ENCODE assay signal across 25 cellular contexts in the genomic region with DNA sequence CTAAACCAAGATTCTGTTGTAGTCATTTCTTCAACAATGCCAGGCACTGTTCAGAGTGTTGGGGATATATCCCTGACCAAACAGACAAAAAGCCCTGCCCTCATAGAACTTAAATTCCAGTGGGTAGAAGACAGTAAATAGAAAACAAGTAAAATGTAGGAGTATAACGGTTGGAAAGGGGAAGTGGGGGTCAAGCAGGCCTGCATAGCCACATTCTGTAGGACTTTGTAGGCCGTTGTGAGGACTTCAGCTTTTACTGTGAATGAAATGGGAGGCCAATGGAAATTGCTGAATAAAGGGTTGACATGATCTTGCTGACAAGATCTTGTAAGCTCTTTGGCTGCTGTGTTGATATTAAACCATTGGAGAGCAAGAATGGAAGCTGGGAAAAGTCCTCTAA. TPM values are rescaled to one million over a fixed set of nuclear protein-coding genes. Genes with fewer than 3 reads are reported as not detected.
DNase-seq lines count a peak whose midpoint lies in the region; ATAC-seq, FAIRE-seq and TF ChIP-seq lines count a peak whose summit lies in the region.
"Had no signal": no experiment of that assay in that cellular context is flagged by ENCODE, and none has a peak within 500 bp of the region (broad histone marks: within the 10 kb centered on the region; RNA-seq: fewer than 3 reads in every experiment).

No MANE protein-coding gene starts in this region.

- no peak for ATAC-seq in GM12878
- no peak for ATAC-seq in GM19035 (IDR thresholded peaks at IDR 0.05; ENCODE audit: unreplicated experiment)
- no peak for ATAC-seq in HG03108 (IDR thresholded peaks at IDR 0.05; ENCODE audit: unreplicated experiment)
- ATAC-seq: A549, HCT116 had no signal

- SMC1A ChIA-PET in GM12878 (lab: Charles Lee; ENCODE audit: uncharacterized antibody, unreplicated experiment), result interaction anchor here (0.6 to 2.2 kb wide), 2 partner anchors 196 to 254 kb away, joined by 3 to 5 read pairs; no protein-coding TSS in a partner anchor

- TF ChIP-seq RAD21 in GM12878 (IDR thresholded peaks at IDR 0.05; ENCODE audit: insufficient read depth, low read depth, low read length), result no peak

- BruUV-seq in GM12878 (replicated peaks; lab: Mats Ljungman, UMichigan), result no TSS peak

- RAD21 ChIA-PET in GM12878 (lab: Charles Lee; ENCODE audit: unreplicated experiment), result interaction anchor here (1.1 to 2.7 kb wide), 2 partner anchors 155 to 169 kb away, joined by 6 to 9 read pairs; a partner anchor contains a TSS

- H3K4me3 ChIP-seq in Loucy (ENCODE audit: low read length, poor library complexity, severe bottlenecking), result peak overlapping the region; percentile 97
- peak overlapping the region; percentile 95; the same call in 1 of the 2 replicates for H3K4me3 ChIP-seq in GM12878
- H3K4me3 ChIP-seq: A549, SK-N-MC had no signal

- H3K9ac ChIP-seq in Loucy (ENCODE audit: low read depth, low read length, poor library complexity, severe bottlenecking), result no peak overlapping the region
- no peak overlapping the region for H3K9ac ChIP-seq in GM12878 (ENCODE audit: control insufficient read depth, insufficient read depth, low read length)

- no peak for TF ChIP-seq EP300 in GM12878 (IDR thresholded peaks at IDR 0.05; ENCODE audit: borderline replicate concordance in 1 of 2, control insufficient read depth in 1 of 2, low read depth in 2 of 2, low read length in 2 of 2)

- H3F3A ChIP-seq in Loucy (ENCODE audit: low read depth), result no peaks in the 10 kb centered on the region

- no peaks in the 10 kb centered on the region for H3K9me2 ChIP-seq in Loucy (replicated peaks; ENCODE audit: low read depth, low read length)

- no peaks in the 10 kb centered on the region for H3K27me3 ChIP-seq in Loucy (ENCODE audit: insufficient read depth, low read length, poor library complexity, severe bottlenecking)
- H3K27me3 ChIP-seq in GM12878 (replicated peaks in 1 of 2; ENCODE audit: control insufficient read depth in 2 of 2, insufficient read depth in 2 of 2, low read length in 1 of 2), result no peaks in the 10 kb centered on the region
- H3K27me3 ChIP-seq: BE2C had no signal

- DNase-seq in activated naive CD8-positive, alpha-beta T cell treated with anti-CD3 and anti-CD28 coated beads for 36 hours, result no peak
- DNase-seq in GM12878 (ENCODE audit: low read depth, low spot score) (no peak), NCI-H2196 (lab: John Stamatoyannopoulos, UW; ENCODE audit: unreplicated experiment) (no peak)
- no peak for DNase-seq in effector CD8-positive, alpha-beta T cell (lab: John Stamatoyannopoulos, UW)
- DNase-seq: BE2C; CD4-positive, alpha-beta T cell; COR-L47; DMS79; NCI-H1694; NCI-H2081; NCI-H2171; NCI-H524 treated with DMSO at 0.1 percent for 48 hours; NCI-H82; SHP77 treated with DMSO at 0.1 percent for 48 hours had no signal

- H3K27ac ChIP-seq in GM12878 (ENCODE audit: control insufficient read depth, insufficient read depth), result no peak overlapping the region
- H3K27ac ChIP-seq: A549, RWPE1, SK-N-MC had no signal

- H3K36me3 Mint-ChIP-seq in activated naive CD8-positive, alpha-beta T cell, result peaks cover 3% of the 10 kb centered on the region
- peaks cover 13% of the 10 kb centered on the region for H3K36me3 Mint-ChIP-seq in activated naive CD8-positive, alpha-beta T cell treated with anti-CD3 and anti-CD28 coated beads for 36 hours

- in situ Hi-C loops in GM12878 (cut with MboI), result no loop called here

- intact Hi-C loops in GM12878 (cut with micrococcal nuclease; ENCODE audit: unreplicated experiment), result no loop called here

- TF ChIP-seq CTCF in Loucy (conservative IDR thresholded peaks at IDR 0.05; ENCODE audit: low read length), result no peak
- TF ChIP-seq CTCF in GM12878 (IDR thresholded peaks at IDR 0.05 in 2 of 3, conservative IDR thresholded peaks at IDR 0.05 in 1 of 3; ENCODE audit: control insufficient read depth in 2 of 3, extremely low read depth in 1 of 3, insufficient read depth in 1 of 3, low read depth in 3 of 3, low read length in 3 of 3), result no peak

- no peaks in the 10 kb centered on the region for H3K9me3 Mint-ChIP-seq in activated naive CD8-positive, alpha-beta T cell (ENCODE audit: low read depth)
- no peaks in the 10 kb centered on the region for H3K9me3 Mint-ChIP-seq in activated naive CD8-positive, alpha-beta T cell treated with anti-CD3 and anti-CD28 coated beads for 36 hours
- H3K9me3 Mint-ChIP-seq: CD4-positive, alpha-beta T cell had no signal

- H3K4me1 ChIP-seq in Loucy (ENCODE audit: insufficient read depth, low read length, poor library complexity, severe bottlenecking) (peaks cover 41% of the 10 kb centered on the region), GM12878 (ENCODE audit: control insufficient read depth, insufficient read depth, low read length) (peaks cover 10% of the 10 kb centered on the region)
- H3K4me1 ChIP-seq: BE2C had no signal

- H3K9me3 ChIP-seq in Loucy (ENCODE audit: insufficient read depth, low read depth, low read length), result no peaks in the 10 kb centered on the region
- H3K9me3 ChIP-seq in GM12878 (replicated peaks; ENCODE audit: control insufficient read depth, insufficient read depth, low read length), result no peaks in the 10 kb centered on the region
- H3K9me3 ChIP-seq: A549, BE2C had no signal

- no peak for TF ChIP-seq POLR2A in GM12878 (IDR thresholded peaks at IDR 0.05; ENCODE audit: low read depth, low read length)

- CTCF ChIA-PET in GM12878 (lab: Yijun Ruan, JAX), result interaction anchor here (0.8 to 2.8 kb wide), 5 partner anchors 9 to 195 kb away, joined by 3 to 14 read pairs (median 4); no protein-coding TSS in a partner anchor

- H3K4me2 ChIP-seq in Loucy (ENCODE audit: low read depth, low read length, poor library complexity, severe bottlenecking) (peak overlapping the region; percentile 93), GM12878 (ENCODE audit: control insufficient read depth, insufficient read depth) (no peak overlapping the region)

- no peaks in the 10 kb centered on the region for H3K27me3 Mint-ChIP-seq in activated naive CD8-positive, alpha-beta T cell
- no peaks in the 10 kb centered on the region for H3K27me3 Mint-ChIP-seq in activated naive CD8-positive, alpha-beta T cell treated with anti-CD3 and anti-CD28 coated beads for 36 hours
- H3K27me3 Mint-ChIP-seq: CD4-positive, alpha-beta T cell had no signal

- FAIRE-seq in GM12878 (lab: Jason Lieb, UNC), result no peak
- FAIRE-seq: A549, GM12891, GM19239, H1 had no signal

- peaks cover 50% of the 10 kb centered on the region for H3K79me2 ChIP-seq in Loucy (ENCODE audit: insufficient read depth, low read length)
- H3K79me2 ChIP-seq in GM12878 (ENCODE audit: control insufficient read depth, insufficient read depth, low read length), result peaks cover 36% of the 10 kb centered on the region

- peak overlapping the region; percentile 96 for H3K4me3 Mint-ChIP-seq in activated naive CD8-positive, alpha-beta T cell
- H3K4me3 Mint-ChIP-seq in activated naive CD8-positive, alpha-beta T cell treated with anti-CD3 and anti-CD28 coated beads for 36 hours, result no peak overlapping the region

- no peak overlapping the region for H3K27ac Mint-ChIP-seq in activated naive CD8-positive, alpha-beta T cell
- H3K27ac Mint-ChIP-seq in activated naive CD8-positive, alpha-beta T cell treated with anti-CD3 and anti-CD28 coated beads for 36 hours, result no peak overlapping the region

- POLR2A ChIA-PET in GM12878 (lab: Charles Lee), result interaction anchor here (0.7 to 0.8 kb wide), 2 partner anchors 13 to 34 kb away, joined by 3 read pairs; no protein-coding TSS in a partner anchor

- H2AFZ ChIP-seq in Loucy (ENCODE audit: low read length), result no peak overlapping the region
- H2AFZ ChIP-seq in GM12878 (ENCODE audit: control insufficient read depth, low read depth, low read length), result no peak overlapping the region

- WGBS in GM12878 (ENCODE audit: insufficient coverage, insufficient replicate concordance, low lambda C conversion rate, missing lambda C conversion rate), result 80% methylated on average over 2 of the region's 2 CpGs

- H4K20me1 ChIP-seq in Loucy (ENCODE audit: insufficient read depth, low read length, poor library complexity, severe bottlenecking), result no peaks in the 10 kb centered on the region
- no peaks in the 10 kb centered on the region for H4K20me1 ChIP-seq in GM12878 (ENCODE audit: control insufficient read depth, insufficient read depth)

- H3K36me3 ChIP-seq in Loucy (ENCODE audit: insufficient read depth, low read length), result peaks cover 4% of the 10 kb centered on the region; the same call in 1 of the 2 replicates
- peaks cover 0 to 9% of the 10 kb centered on the region in 2 experiments; a peak in 2 of 4 replicates for H3K36me3 ChIP-seq in GM12878 (ENCODE audit: control insufficient read depth in 2 of 2, insufficient read depth in 2 of 2, low read length in 1 of 2)

- peaks cover 29% of the 10 kb centered on the region for H3K4me1 Mint-ChIP-seq in activated naive CD8-positive, alpha-beta T cell (ENCODE audit: low read depth)
- H3K4me1 Mint-ChIP-seq in activated naive CD8-positive, alpha-beta T cell treated with anti-CD3 and anti-CD28 coated beads for 36 hours, result peaks cover 23% of the 10 kb centered on the region

RNA-seq across cellular contexts. Expression of a gene that starts 1.8 kb away (rescaled TPM):
- 10 to 100 TPM; 82.9 to 85.2 TPM for total RNA-seq in activated naive CD8-positive, alpha-beta T cell treated with anti-CD3 and anti-CD28 coated beads for 36 hours
- 45.1 and 52.2 TPM in 2 replicates for total RNA-seq in GM12878 (2013; cell fraction: nucleolus; rRNA removed)
- 65.2 and 71.8 TPM in 2 replicates for total RNA-seq in GM12878 (2014; rRNA removed)
- total RNA-seq in GM12878 (2014; rRNA removed; fragmentation: Illumina TruSeq; extraction: Trizol), result 50.4 and 55.1 TPM in 2 replicates
- 72.2 and 73.7 TPM in 2 replicates for total RNA-seq in GM12878 (2021)
- 43.7 TPM for polyA plus RNA-seq in GM12878 (2011; ENCODE audit: low read depth)
- 77.5 and 104 TPM in 2 replicates for polyA plus RNA-seq in GM12878 (2011; rRNA removed)
- 104 and 185 TPM in 2 replicates for polyA plus RNA-seq in GM12878 (2011; cell fraction: cytosol; rRNA removed)
- polyA plus RNA-seq in GM12878 (2011; cell fraction: nucleus; rRNA removed), result 85.0 and 103 TPM in 2 replicates
- polyA plus RNA-seq in GM12878 (2012), result 42.1 and 42.3 TPM in 2 replicates
- polyA plus RNA-seq in GM12878 (2014; fragmentation: Illumina TruSeq; extraction: Trizol), result 24.6 and 57.9 TPM in 2 replicates
- 10 to 100 TPM; 37.1 to 44.3 TPM for polyA plus RNA-seq in GM12878 (2014; fragmentation: Nextera tagmentation; extraction: Ambion mirVana)
- 99.9 and 103 TPM in 2 replicates for polyA plus RNA-seq in GM12878 (2014; rRNA removed)
- 100 to 1,000 TPM; 138 to 148 TPM for polyA plus RNA-seq in GM12878 (2016; fragmentation: Nextera tagmentation; extraction: Ambion mirVana)
- 34.9 and 43.6 TPM in 2 replicates for polyA minus RNA-seq in GM12878 (2011; rRNA and poly(A)+ RNA removed)
- polyA minus RNA-seq in GM12878 (2011; cell fraction: cytosol; rRNA and poly(A)+ RNA removed), result 26.3 and 28.2 TPM in 2 replicates
- 14.3 and 21.7 TPM in 2 replicates for polyA minus RNA-seq in GM12878 (2011; cell fraction: nucleus; rRNA and poly(A)+ RNA removed)

RNA-seq across cellular contexts. Expression of a gene that starts 2.1 kb away (rescaled TPM):
- 10 to 100 TPM; 47.4 to 50.2 TPM for total RNA-seq in activated naive CD8-positive, alpha-beta T cell treated with anti-CD3 and anti-CD28 coated beads for 36 hours
- total RNA-seq in GM12878 (2013; cell fraction: nucleolus; rRNA removed), result 36.4 and 37.4 TPM in 2 replicates
- total RNA-seq in GM12878 (2014; rRNA removed), result 33.0 and 37.4 TPM in 2 replicates
- 41.1 and 42.4 TPM in 2 replicates for total RNA-seq in GM12878 (2014; rRNA removed; fragmentation: Illumina TruSeq; extraction: Trizol)
- 37.9 and 39.5 TPM in 2 replicates for total RNA-seq in GM12878 (2021)
- 15.7 TPM for polyA plus RNA-seq in GM12878 (2011; ENCODE audit: low read depth)
- 48.5 and 50.4 TPM in 2 replicates for polyA plus RNA-seq in GM12878 (2011; rRNA removed)
- 34.9 and 40.8 TPM in 2 replicates for polyA plus RNA-seq in GM12878 (2011; cell fraction: cytosol; rRNA removed)
- polyA plus RNA-seq in GM12878 (2011; cell fraction: nucleus; rRNA removed), result 28.1 and 28.9 TPM in 2 replicates
- polyA plus RNA-seq in GM12878 (2012), result 18.8 and 25.2 TPM in 2 replicates
- polyA plus RNA-seq in GM12878 (2014; fragmentation: Illumina TruSeq; extraction: Trizol), result 40.5 and 41.7 TPM in 2 replicates
- polyA plus RNA-seq in GM12878 (2014; fragmentation: Nextera tagmentation; extraction: Ambion mirVana), result 10 to 100 TPM; 55.3 to 66.9 TPM
- 54.6 and 57.7 TPM in 2 replicates for polyA plus RNA-seq in GM12878 (2014; rRNA removed)
- 10 to 100 TPM; 95.9 to 96.7 TPM for polyA plus RNA-seq in GM12878 (2016; fragmentation: Nextera tagmentation; extraction: Ambion mirVana)
- polyA minus RNA-seq in GM12878 (2011; rRNA and poly(A)+ RNA removed), result 13.9 and 16.8 TPM in 2 replicates
- polyA minus RNA-seq in GM12878 (2011; cell fraction: cytosol; rRNA and poly(A)+ RNA removed), result 5.0 and 7.1 TPM in 2 replicates
- polyA minus RNA-seq in GM12878 (2011; cell fraction: nucleus; rRNA and poly(A)+ RNA removed), result 27.3 and 33.1 TPM in 2 replicates
